ENCODE assay signal across 10 cellular contexts in genomic region chr11:64723907-64724862, GRCh38. TPM values are rescaled to one million over a fixed set of nuclear protein-coding genes. Genes with fewer than 3 reads are reported as not detected.
DNase-seq lines count a peak whose midpoint lies in the region; FAIRE-seq and TF ChIP-seq lines count a peak whose summit lies in the region.
"Had no signal": no experiment of that assay in that cellular context is flagged by ENCODE, and none has a peak within 500 bp of the region (broad histone marks: within the 10 kb centered on the region; RNA-seq: fewer than 3 reads in every experiment).

No MANE protein-coding gene starts in this region.

- no peak for TF ChIP-seq CTCF in KMS-11 (conservative IDR thresholded peaks at IDR 0.05; ENCODE audit: low read depth, low read length)
- TF ChIP-seq CTCF in astrocyte (IDR thresholded peaks at IDR 0.05; ENCODE audit: insufficient read depth, low read depth, low read length) = no peak
- no peak for TF ChIP-seq CTCF in neural cell (IDR thresholded peaks at IDR 0.05; ENCODE audit: poor library complexity, severe bottlenecking)
- no peak for TF ChIP-seq CTCF in suprapubic skin (IDR thresholded peaks at IDR 0.05)

- no peak for TF ChIP-seq EP300 in neural cell (conservative IDR thresholded peaks at IDR 0.05; ENCODE audit: poor library complexity, severe bottlenecking)
- no peak for TF ChIP-seq EP300 in suprapubic skin (IDR thresholded peaks at IDR 0.05)

- no peak overlapping the region for H3K27ac Mint-ChIP-seq in astrocyte (ENCODE audit: unreplicated experiment)

- WGBS in suprapubic skin = 63% methylated on average over 7 of the region's 9 CpGs

- H3K4me2 ChIP-seq in KMS-11 (peak overlapping the region; percentile 100), astrocyte (ENCODE audit: low read length) (no peak overlapping the region), neural cell (ENCODE audit: low read length) (no peak overlapping the region)

- no peaks in the 10 kb centered on the region for H3K9me3 ChIP-seq in astrocyte (ENCODE audit: insufficient read depth, low read depth, low read length)
- H3K9me3 ChIP-seq in neural cell (ENCODE audit: low read length) = no peaks in the 10 kb centered on the region
- no peaks in the 10 kb centered on the region for H3K9me3 ChIP-seq in suprapubic skin

- no peak overlapping the region for H3K4me3 ChIP-seq in KMS-11 (IDR thresholded peaks at IDR 0.05; ENCODE audit: insufficient read depth, low read depth, low read length)
- H3K4me3 ChIP-seq in astrocyte (ENCODE audit: insufficient read depth, low read depth, low read length) = no peak overlapping the region
- H3K4me3 ChIP-seq in neural cell (ENCODE audit: low read length) = peak overlapping the region; percentile 91
- no peak overlapping the region for H3K4me3 ChIP-seq in suprapubic skin

- no peaks in the 10 kb centered on the region for H3K36me3 ChIP-seq in KMS-11 (ENCODE audit: insufficient read depth)
- no peaks in the 10 kb centered on the region for H3K36me3 ChIP-seq in astrocyte (ENCODE audit: insufficient read depth, low read length)
- no peaks in the 10 kb centered on the region for H3K36me3 ChIP-seq in neural cell (ENCODE audit: insufficient read depth, low read length)
- no peaks in the 10 kb centered on the region for H3K36me3 ChIP-seq in suprapubic skin

- no peaks in the 10 kb centered on the region for H3K4me1 Mint-ChIP-seq in astrocyte (ENCODE audit: low read depth, unreplicated experiment)

- H3F3A ChIP-seq in neural cell (ENCODE audit: insufficient read depth, low read length, poor library complexity, severe bottlenecking) = no peaks in the 10 kb centered on the region

- H3K79me2 ChIP-seq in KMS-11 (ENCODE audit: insufficient read depth, low read depth) = no peaks in the 10 kb centered on the region
- H3K79me2 ChIP-seq in astrocyte (ENCODE audit: insufficient read depth, low read length) = no peaks in the 10 kb centered on the region
- peaks cover 34% of the 10 kb centered on the region for H3K79me2 ChIP-seq in neural cell (replicated peaks; ENCODE audit: insufficient read depth, low read length)

- no peak overlapping the region for H3K9ac ChIP-seq in KMS-11
- no peak overlapping the region for H3K9ac ChIP-seq in astrocyte (ENCODE audit: low read length)
- peak overlapping the region; percentile 92 for H3K9ac ChIP-seq in neural cell (ENCODE audit: low read length)

- H4K20me1 ChIP-seq in KMS-11 (ENCODE audit: insufficient read depth) (no peaks in the 10 kb centered on the region), astrocyte (ENCODE audit: insufficient read depth, low read length) (no peaks in the 10 kb centered on the region), neural cell (ENCODE audit: insufficient read depth) (peaks cover 4% of the 10 kb centered on the region)

- H3K4me3 Mint-ChIP-seq in astrocyte (ENCODE audit: unreplicated experiment) = peak overlapping the region; percentile 72

- H2AFZ ChIP-seq in KMS-11 (ENCODE audit: low read depth) (peak overlapping the region; percentile 100; the same call in 1 of the 2 replicates), astrocyte (ENCODE audit: low read depth, low read length) (no peak overlapping the region), neural cell (ENCODE audit: low read depth, low read length) (no peak overlapping the region)

- H3K27ac ChIP-seq in KMS-11 = no peak overlapping the region
- no peak overlapping the region for H3K27ac ChIP-seq in astrocyte (ENCODE audit: low read depth, low read length)
- H3K27ac ChIP-seq in neural cell (ENCODE audit: low read length) = no peak overlapping the region
- H3K27ac ChIP-seq in suprapubic skin = no peak overlapping the region
- H3K27ac ChIP-seq: SK-N-MC had no signal

- no peak for TF ChIP-seq POLR2A in GM12891 (IDR thresholded peaks at IDR 0.05; ENCODE audit: low read depth, low read length)
- no peak for TF ChIP-seq POLR2A in suprapubic skin (IDR thresholded peaks at IDR 0.05)

- no peaks in the 10 kb centered on the region for H3K9me3 Mint-ChIP-seq in astrocyte (ENCODE audit: unreplicated experiment)

- H3K4me1 ChIP-seq in KMS-11 (ENCODE audit: low read depth, poor library complexity, severe bottlenecking) = peaks cover 8% of the 10 kb centered on the region
- H3K4me1 ChIP-seq in astrocyte (ENCODE audit: insufficient read depth, low read length) = peaks cover 3% of the 10 kb centered on the region
- peaks cover 8% of the 10 kb centered on the region for H3K4me1 ChIP-seq in suprapubic skin

- FAIRE-seq in GM12891 (lab: Jason Lieb, UNC) (peak; percentile 84), astrocyte (lab: Jason Lieb, UNC) (no peak)
- FAIRE-seq: colon had no signal

- peaks cover 72% of the 10 kb centered on the region for H3K27me3 ChIP-seq in KMS-11 (ENCODE audit: insufficient read depth, low read depth)
- H3K27me3 ChIP-seq in astrocyte (ENCODE audit: insufficient read depth, low read length) = peaks cover 37% of the 10 kb centered on the region
- H3K27me3 ChIP-seq in neural cell (ENCODE audit: insufficient read depth, low read depth, low read length) = no peaks in the 10 kb centered on the region
- H3K27me3 ChIP-seq in suprapubic skin = peaks cover 40% of the 10 kb centered on the region

- no peaks in the 10 kb centered on the region for H3K9me2 ChIP-seq in neural cell (ENCODE audit: insufficient read depth, low read length)

- peaks cover 56% of the 10 kb centered on the region for H3K27me3 Mint-ChIP-seq in astrocyte (ENCODE audit: low read depth, unreplicated experiment)

- no peaks in the 10 kb centered on the region for H3K36me3 Mint-ChIP-seq in astrocyte (ENCODE audit: low read depth, unreplicated experiment)

- no peak for TF ChIP-seq RAD21 in neural cell (conservative IDR thresholded peaks at IDR 0.05)

- DNase-seq in GM12891 (ENCODE audit: insufficient read length, low spot score) = no peak
- no peak for DNase-seq in astrocyte (ENCODE audit: low read depth)
- DNase-seq in NCI-H82 treated with DMSO at 0.1 percent for 48 hours (lab: John Stamatoyannopoulos, UW; ENCODE audit: unreplicated experiment) = no peak
- no peak for DNase-seq in retina
- no peak for DNase-seq in NCI-H1105 treated with DMSO at 0.1 percent for 48 hours (lab: John Stamatoyannopoulos, UW)
- DNase-seq in suprapubic skin (ENCODE audit: low spot score in 2 of 2) = no peak

TF ChIP-seq in GM12891, 5 proteins besides CTCF, POLR2A, EP300 and RAD21:
- TF ChIP-seq POU2F2 (IDR thresholded peaks at IDR 0.05; ENCODE audit: low read depth, low read length) = no peak
- no peak for TF ChIP-seq PAX5 (IDR thresholded peaks at IDR 0.05; ENCODE audit: insufficient read depth, low read length, severe bottlenecking)
- peak; percentile 20; the same call in 1 of the 2 replicates for TF ChIP-seq SPI1 (IDR thresholded peaks at IDR 0.05; ENCODE audit: low read depth, low read length)
- TF ChIP-seq POLR2AphosphoS5 (IDR thresholded peaks at IDR 0.05; ENCODE audit: low read depth, low read length) = no peak
- TF ChIP-seq TAF1 (IDR thresholded peaks at IDR 0.05; ENCODE audit: low read depth, low read length) = no peak

TF ChIP-seq in neural cell, 6 proteins besides CTCF, POLR2A, EP300 and RAD21:
- TF ChIP-seq SMC3 (conservative IDR thresholded peaks at IDR 0.05; ENCODE audit: poor library complexity) (no peak), TAF1 (IDR thresholded peaks at IDR 0.05; ENCODE audit: low read depth) (no peak), EZH2 (IDR thresholded peaks at IDR 0.05; ENCODE audit: borderline replicate concordance, insufficient read depth, low read length, poor library complexity, severe bottlenecking) (no peak), REST (IDR thresholded peaks at IDR 0.05; ENCODE audit: borderline replicate concordance) (no peak), MXI1 (conservative IDR thresholded peaks at IDR 0.05; ENCODE audit: poor library complexity, severe bottlenecking) (no peak), POLR2AphosphoS5 (IDR thresholded peaks at IDR 0.05) (no peak)
TF ChIP-seq in neural cell: peak in this region for 0.

RNA-seq across cellular contexts. Expression of gene NRXN2, which starts 1.2 kb away (rescaled TPM):
- polyA plus RNA-seq in GM12891 (2012; ENCODE audit: low read depth, missing spikeins) = 0.71 TPM
- total RNA-seq in astrocyte (0.14 and 0.17 TPM in 2 replicates), suprapubic skin (under 1 TPM in 3 of 4 donors, not detected in 1; 0.21 to 0.72 (median 0.64) TPM)
- 68.0 and 99.8 TPM in 2 replicates for polyA plus RNA-seq in neural cell
- 279 and 325 TPM in 2 replicates for polyA minus RNA-seq in neural cell

RNA-seq across cellular contexts. Expression of gene RASGRP2, which starts 19.8 kb away (rescaled TPM):
- polyA plus RNA-seq in GM12891 (2012; ENCODE audit: low read depth, missing spikeins) = 3.8 TPM
- total RNA-seq in astrocyte (3.9 and 5.4 TPM in 2 replicates), suprapubic skin (1 to 10 TPM in 2 of 4 donors, under 1 TPM in 2; 0.64 to 7.6 (median 3.9) TPM)
- polyA plus RNA-seq in neural cell = 4.5 and 13.9 TPM in 2 replicates
- polyA minus RNA-seq in neural cell = 2.9 and 4.4 TPM in 2 replicates

RNA-seq across cellular contexts. Expression of gene PYGM, which starts 35.6 kb away (rescaled TPM):
- 0.23 TPM for polyA plus RNA-seq in GM12891 (2012; ENCODE audit: low read depth, missing spikeins)
- total RNA-seq in astrocyte (0.68 and 1.0 TPM in 2 replicates), suprapubic skin (1 to 10 TPM; 1.1 to 2.7 (median 1.2) TPM)
- polyA plus RNA-seq in neural cell = 0.14 and 0.43 TPM in 2 replicates
- 0.58 TPM in 1 of 2 replicates, not detected in the other for polyA minus RNA-seq in neural cell

RNA-seq across cellular contexts. Expression of gene SF1, which starts 54.2 kb away (rescaled TPM):
- polyA plus RNA-seq in GM12891 (2012; ENCODE audit: low read depth, missing spikeins) = 141 TPM
- total RNA-seq in astrocyte (210 and 215 TPM in 2 replicates), suprapubic skin (100 to 1,000 TPM; 270 to 559 (median 373) TPM)
- 53.2 and 72.7 TPM in 2 replicates for polyA plus RNA-seq in neural cell
- polyA minus RNA-seq in neural cell = 120 and 150 TPM in 2 replicates
